ENCODE assay signal across 8 cellular contexts in the genomic region with DNA sequence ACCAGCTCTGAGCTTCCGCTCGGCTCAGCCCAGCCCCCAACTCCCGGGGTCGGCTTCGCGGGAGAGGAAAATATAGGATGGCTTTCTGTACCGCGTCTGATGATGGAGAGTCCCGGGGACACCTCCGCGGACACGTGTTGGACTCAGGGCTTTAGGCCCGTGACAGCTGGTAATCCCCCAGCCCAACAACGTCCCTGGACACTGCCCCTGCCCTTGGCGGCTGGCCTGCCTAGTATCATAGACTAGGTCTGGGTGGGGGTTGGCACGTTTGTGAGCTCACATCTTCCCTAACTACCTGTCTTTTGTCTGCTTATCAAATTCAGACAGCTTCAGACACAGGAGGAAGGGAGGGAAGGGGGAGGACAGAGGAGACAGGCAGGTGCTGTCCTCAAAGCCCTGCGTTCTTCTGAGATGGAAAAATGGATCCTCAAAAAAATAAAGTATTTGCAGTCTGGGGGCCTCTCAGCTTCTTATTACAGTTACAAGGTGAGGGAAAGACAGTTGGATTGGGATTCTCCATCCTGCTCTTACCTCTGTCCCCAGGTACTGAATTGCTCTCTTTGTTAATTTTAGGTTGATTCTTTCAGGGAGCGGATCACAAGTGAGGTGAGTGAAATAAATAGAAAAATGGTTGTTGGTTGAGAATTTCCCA. TPM values are rescaled to one million over a fixed set of nuclear protein-coding genes. Genes with fewer than 3 reads are reported as not detected.
A peak's percentile ranks its signal among the peaks of the same experiment; 100 is the strongest.
DNase-seq lines count a peak whose midpoint lies in the region; ATAC-seq lines count a peak whose summit lies in the region.

No MANE protein-coding gene starts in this region.

- peaks cover 40% of the 10 kb centered on the region for H3K36me3 ChIP-seq in HUES48 (ENCODE audit: control insufficient read depth, insufficient read depth, low read length)

- H3K27me3 ChIP-seq in HUES48 (ENCODE audit: control insufficient read depth, insufficient read depth, low read length) (no peaks in the 10 kb centered on the region), mononuclear cell (ENCODE audit: insufficient read depth, low read length) (no peaks in the 10 kb centered on the region)

- H3K9me3 Mint-ChIP-seq in central memory CD8-positive, alpha-beta T cell, result no peaks in the 10 kb centered on the region

- H3K27me3 Mint-ChIP-seq in central memory CD8-positive, alpha-beta T cell, result no peaks in the 10 kb centered on the region

- DNase-seq in central memory CD8-positive, alpha-beta T cell (ENCODE audit: low spot score in 2 of 2), result no peak
- no peak for DNase-seq in retina
- no peak for DNase-seq in DMS114 treated with DMSO at 0.1 percent for 48 hours (lab: John Stamatoyannopoulos, UW; ENCODE audit: unreplicated experiment)

- peak overlapping the region; percentile 92 for H3K4me3 Mint-ChIP-seq in central memory CD8-positive, alpha-beta T cell

- H3K4me3 ChIP-seq in HUES48 (ENCODE audit: low read depth, low read length) (peak overlapping the region; percentile 92), mononuclear cell (ENCODE audit: low read length) (peak overlapping the region; percentile 69)

- H3K4me1 Mint-ChIP-seq in central memory CD8-positive, alpha-beta T cell, result peaks cover 27% of the 10 kb centered on the region

- peak overlapping the region; percentile 99 for H3K9ac ChIP-seq in HUES48 (ENCODE audit: low read depth, low read length)

- H3K27ac Mint-ChIP-seq in central memory CD8-positive, alpha-beta T cell (ENCODE audit: low read depth), result peak overlapping the region; percentile 98

- peak overlapping the region; percentile 96 for H3K27ac ChIP-seq in HUES48 (ENCODE audit: low read depth, low read length)

- H3K9me3 ChIP-seq in HUES48 (ENCODE audit: control insufficient read depth, insufficient read depth, low read length) (no peaks in the 10 kb centered on the region), mononuclear cell (ENCODE audit: low read depth, low read length) (no peaks in the 10 kb centered on the region)

- H3K36me3 Mint-ChIP-seq in central memory CD8-positive, alpha-beta T cell (ENCODE audit: insufficient read depth), result peaks cover 40% of the 10 kb centered on the region

- ATAC-seq in GM18511 (IDR thresholded peaks at IDR 0.05; ENCODE audit: unreplicated experiment) (peak; percentile 8), HG03457 (IDR thresholded peaks at IDR 0.05; ENCODE audit: unreplicated experiment) (no peak), GM18858 (IDR thresholded peaks at IDR 0.05; ENCODE audit: unreplicated experiment) (no peak)
- no peak for ATAC-seq in central memory CD8-positive, alpha-beta T cell (replicated peaks; ENCODE audit: extremely low read depth, poor library complexity, severe bottlenecking)

- H3K4me1 ChIP-seq in HUES48 (ENCODE audit: control insufficient read depth, insufficient read depth, low read length), result peaks cover 7% of the 10 kb centered on the region; the same call in 1 of the 2 replicates
- H3K4me1 ChIP-seq in mononuclear cell (ENCODE audit: insufficient read depth, low read length), result peaks cover 26% of the 10 kb centered on the region

RNA-seq across cellular contexts. Expression of a gene that starts 0.7 kb away (rescaled TPM):
- total RNA-seq in mononuclear cell, result 56.9 TPM

RNA-seq across cellular contexts. Expression of a gene that starts 9.8 kb away (rescaled TPM):
- total RNA-seq in mononuclear cell, result 86.6 TPM

RNA-seq across cellular contexts. Expression of a gene that starts 10.5 kb away (rescaled TPM):
- total RNA-seq in mononuclear cell, result 1.5 TPM

RNA-seq across cellular contexts. Expression of a gene that starts 17.1 kb away (rescaled TPM):
- total RNA-seq in mononuclear cell, result 0.21 TPM

RNA-seq across cellular contexts. Expression of a gene that starts 35.2 kb away (rescaled TPM):
- total RNA-seq in mononuclear cell, result not detected
